24 cellular contexts compared by ENCODE assay signal in genomic region chr9:79681576-79681975, GRCh38.
A peak's percentile ranks its signal among the peaks of the same experiment; 100 is the strongest.
DNase-seq lines count a peak whose midpoint lies in the region; ATAC-seq and TF ChIP-seq lines count a peak whose summit lies in the region.
"Had no signal": no experiment of that assay in that cellular context is flagged by ENCODE, and none has a peak within 500 bp of the region (broad histone marks: within the 10 kb centered on the region; RNA-seq: fewer than 3 reads in every experiment).

No MANE protein-coding gene starts in this region.

- ATAC-seq in SK-N-SH treated with all-trans-retinoic acid at 6 μM for 48 hours (no peak), HG03135 (IDR thresholded peaks at IDR 0.05; ENCODE audit: unreplicated experiment) (no peak)
- ATAC-seq in stimulated activated naive B cell treated with anti-CD40 and anti-IgM and Interleukin-4, amounts not matched to agents 10 μg/mL and 1 μg/mL and 100 μg/mL, for 72 hours (replicated peaks), result no peak
- ATAC-seq: GM23338 had no signal

- H3K4me1 Mint-ChIP-seq in chondrocyte (ENCODE audit: low read depth), result peaks cover 57% of the 10 kb centered on the region
- H3K4me1 Mint-ChIP-seq in nephron progenitor cell, result peaks cover 42% of the 10 kb centered on the region
- H3K4me1 Mint-ChIP-seq in stimulated activated naive B cell treated with anti-CD40 and anti-IgM and Interleukin-4, amounts not matched to agents 10 μg/mL and 1 μg/mL and 100 μg/mL, for 72 hours, result peaks cover 17 to 33% of the 10 kb centered on the region in 2 donors

- no peak overlapping the region for H3K4me3 Mint-ChIP-seq in chondrocyte (ENCODE audit: unreplicated experiment)
- H3K4me3 Mint-ChIP-seq in nephron progenitor cell, result peak overlapping the region; percentile 56
- H3K4me3 Mint-ChIP-seq in stimulated activated naive B cell treated with anti-CD40 and anti-IgM and Interleukin-4, amounts not matched to agents 10 μg/mL and 1 μg/mL and 100 μg/mL, for 72 hours, result no peak overlapping the region
- H3K4me3 Mint-ChIP-seq: CD8-positive, alpha-beta memory T cell; GM23338 had no signal

- POLR2A ChIA-PET in SK-N-SH (lab: Yijun Ruan, JAX), result no interaction called here

- H3K27me3 Mint-ChIP-seq in chondrocyte (ENCODE audit: low read depth) (no peaks in the 10 kb centered on the region), nephron progenitor cell (ENCODE audit: low read depth, poor library complexity) (no peaks in the 10 kb centered on the region)
- no peaks in the 10 kb centered on the region for H3K27me3 Mint-ChIP-seq in stimulated activated naive B cell treated with anti-CD40 and anti-IgM and Interleukin-4, amounts not matched to agents 10 μg/mL and 1 μg/mL and 100 μg/mL, for 72 hours
- H3K27me3 Mint-ChIP-seq: CD8-positive, alpha-beta memory T cell had no signal

- no peak overlapping the region for H3K4me2 ChIP-seq in SK-N-SH
- H3K4me2 ChIP-seq: GM23338, PC-9 had no signal

- peak overlapping the region; percentile 69 for H3K27ac Mint-ChIP-seq in chondrocyte (ENCODE audit: unreplicated experiment)
- peak overlapping the region; percentile 68 for H3K27ac Mint-ChIP-seq in nephron progenitor cell
- peak overlapping the region; percentile 37 for H3K27ac Mint-ChIP-seq in stimulated activated naive B cell treated with anti-CD40 and anti-IgM and Interleukin-4, amounts not matched to agents 10 μg/mL and 1 μg/mL and 100 μg/mL, for 72 hours

- TF ChIP-seq RAD21 in SK-N-SH (IDR thresholded peaks at IDR 0.05; ENCODE audit: low read length), result no peak

- H3K36me3 Mint-ChIP-seq in chondrocyte (ENCODE audit: low read depth), result no peaks in the 10 kb centered on the region
- peaks cover 66% of the 10 kb centered on the region for H3K36me3 Mint-ChIP-seq in nephron progenitor cell (ENCODE audit: low read depth)
- peaks cover 10 to 30% of the 10 kb centered on the region in 2 donors for H3K36me3 Mint-ChIP-seq in stimulated activated naive B cell treated with anti-CD40 and anti-IgM and Interleukin-4, amounts not matched to agents 10 μg/mL and 1 μg/mL and 100 μg/mL, for 72 hours

- H3K9me3 Mint-ChIP-seq in chondrocyte (ENCODE audit: low read depth) (no peaks in the 10 kb centered on the region), nephron progenitor cell (peaks cover 18% of the 10 kb centered on the region)
- peaks cover 0 to 1% of the 10 kb centered on the region in 2 donors for H3K9me3 Mint-ChIP-seq in stimulated activated naive B cell treated with anti-CD40 and anti-IgM and Interleukin-4, amounts not matched to agents 10 μg/mL and 1 μg/mL and 100 μg/mL, for 72 hours
- H3K9me3 Mint-ChIP-seq: GM23338 had no signal

- peak overlapping the region; percentile 11 to 63; a peak in 2 of 4 replicates for H3K27ac ChIP-seq in SK-N-SH (ENCODE audit: low read depth in 2 of 2, low read length in 1 of 2)
- H3K27ac ChIP-seq: 22Rv1, C4-2B, PC-9, SK-N-MC had no signal

- H3K9me3 ChIP-seq in SK-N-SH, result no peaks in the 10 kb centered on the region
- H3K9me3 ChIP-seq: HAP-1, MG63 had no signal

- H3F3A ChIP-seq in SK-N-SH (replicated peaks; ENCODE audit: insufficient read depth), result peaks cover 27% of the 10 kb centered on the region

- CTCF ChIA-PET in SK-N-SH (lab: Yijun Ruan, JAX), result no interaction called here

- no peak overlapping the region for H2AFZ ChIP-seq in SK-N-SH (ENCODE audit: low read depth)
- H2AFZ ChIP-seq: GM23338, PC-9 had no signal

- no peaks in the 10 kb centered on the region for H3K9me2 ChIP-seq in SK-N-SH

- no peak overlapping the region for H3K4me3 ChIP-seq in SK-N-SH (ENCODE audit: low read depth in 2 of 2, low read length in 1 of 2)
- H3K4me3 ChIP-seq: GM23338, HAP-1, MG63, PC-9, SK-N-MC had no signal

- peaks cover under 1 to 16% of the 10 kb centered on the region in 2 experiments for H3K36me3 ChIP-seq in SK-N-SH (replicated peaks in 1 of 2; ENCODE audit: control insufficient read depth in 1 of 2, insufficient read depth in 2 of 2, low read length in 1 of 2)
- H3K36me3 ChIP-seq: HAP-1, MG63 had no signal

- no peaks in the 10 kb centered on the region for H3K27me3 ChIP-seq in SK-N-SH (ENCODE audit: insufficient read depth)
- H3K27me3 ChIP-seq: MG63 had no signal

- no peak for TF ChIP-seq EP300 in SK-N-SH (IDR thresholded peaks at IDR 0.05; ENCODE audit: borderline replicate concordance in 1 of 2, low read depth in 1 of 2, low read length in 1 of 2)

- no peak overlapping the region for H3K9ac ChIP-seq in SK-N-SH

- H3K4me1 ChIP-seq in SK-N-SH (ENCODE audit: control insufficient read depth in 1 of 2, insufficient read depth in 2 of 2, low read depth in 1 of 2, low read length in 1 of 2), result peaks cover 11 to 29% of the 10 kb centered on the region in 2 experiments

- peaks cover 54% of the 10 kb centered on the region for H3K79me2 ChIP-seq in SK-N-SH (ENCODE audit: insufficient read depth)

- no peak for TF ChIP-seq CTCF in SK-N-SH (IDR thresholded peaks at IDR 0.05)
- no peak for TF ChIP-seq CTCF in chondrocyte (IDR thresholded peaks at IDR 0.05)
- no peak for TF ChIP-seq CTCF in nephron progenitor cell (IDR thresholded peaks at IDR 0.05)

- H4K20me1 ChIP-seq in SK-N-SH (ENCODE audit: insufficient read depth), result peaks cover 6% of the 10 kb centered on the region

- DNase-seq in SK-N-SH (no peak), chondrocyte (ENCODE audit: low spot score) (no peak), nephron progenitor cell (no peak), glomerular visceral epithelial cell (ENCODE audit: extremely low spot score) (no peak), NCI-H1930 (lab: John Stamatoyannopoulos, UW) (no peak)
- no peak for DNase-seq in stimulated activated naive B cell treated with anti-CD40 and anti-IgM and Interleukin-4, amounts not matched to agents 10 μg/mL and 1 μg/mL and 100 μg/mL, for 72 hours
- DNase-seq: AML-193; CD8-positive, alpha-beta memory T cell; GDM1; Kasumi-1; MG63; NCI-H1417 treated with DMSO at 0.1 percent for 48 hours; NCI-H187 treated with DMSO at 0.1 percent for 48 hours; NCI-H69; PC-9; RPMI8226; SHP77 had no signal

TF ChIP-seq in SK-N-SH, 30 proteins besides CTCF, POLR2A, EP300 and RAD21 (continues in another document):
- TF ChIP-seq IRF3 (IDR thresholded peaks at IDR 0.05; ENCODE audit: low read depth, low read length) (no peak), FOXM1 (IDR thresholded peaks at IDR 0.05; ENCODE audit: low read depth) (no peak), FOXJ3 (CRISPR knock-in tag; IDR thresholded peaks at IDR 0.05) (no peak), EZH2phosphoT487 (IDR thresholded peaks at IDR 0.05; ENCODE audit: borderline replicate concordance, low read depth) (no peak), CHD2 (IDR thresholded peaks at IDR 0.05; ENCODE audit: low read length, partially characterized antibody) (no peak), SIN3A (IDR thresholded peaks at IDR 0.05; ENCODE audit: borderline replicate concordance, low read depth, low read length) (no peak), MEF2A (IDR thresholded peaks at IDR 0.05; ENCODE audit: borderline replicate concordance, low read depth) (no peak), ELF1 (IDR thresholded peaks at IDR 0.05) (no peak), PBX3 (IDR thresholded peaks at IDR 0.05) (no peak)

TF ChIP-seq in SK-N-SH treated with all-trans-retinoic acid at 6 μM for 48 hours, 23 proteins besides CTCF, POLR2A, EP300 and RAD21:
- no peak for TF ChIP-seq SNAI2 (CRISPR knock-in tag; IDR thresholded peaks at IDR 0.05)
- TF ChIP-seq ZNF565 (CRISPR knock-in tag; conservative IDR thresholded peaks at IDR 0.05; ENCODE audit: low read depth), result no peak
- TF ChIP-seq ZFP3 (CRISPR knock-in tag; IDR thresholded peaks at IDR 0.05), result no peak
- TF ChIP-seq CSDC2 (CRISPR knock-in tag; IDR thresholded peaks at IDR 0.05), result no peak
- TF ChIP-seq CREB5 (CRISPR knock-in tag; IDR thresholded peaks at IDR 0.05; ENCODE audit: low read depth), result no peak
- TF ChIP-seq BACH2 (CRISPR knock-in tag; IDR thresholded peaks at IDR 0.05; ENCODE audit: borderline replicate concordance), result no peak
- no peak for TF ChIP-seq GLIS3 (CRISPR knock-in tag; IDR thresholded peaks at IDR 0.05)
- TF ChIP-seq TOX (CRISPR knock-in tag; IDR thresholded peaks at IDR 0.05; ENCODE audit: borderline replicate concordance), result no peak
- TF ChIP-seq PPARA (CRISPR knock-in tag; IDR thresholded peaks at IDR 0.05; ENCODE audit: borderline replicate concordance), result no peak
- no peak for TF ChIP-seq ESRRG (CRISPR knock-in tag; IDR thresholded peaks at IDR 0.05)
- no peak for TF ChIP-seq TSHZ2 (CRISPR knock-in tag; IDR thresholded peaks at IDR 0.05)
- TF ChIP-seq ZNF8 (CRISPR knock-in tag; IDR thresholded peaks at IDR 0.05), result no peak
- TF ChIP-seq TCF4 (CRISPR knock-in tag; IDR thresholded peaks at IDR 0.05; ENCODE audit: borderline replicate concordance), result no peak
